In the genomic region with DNA sequence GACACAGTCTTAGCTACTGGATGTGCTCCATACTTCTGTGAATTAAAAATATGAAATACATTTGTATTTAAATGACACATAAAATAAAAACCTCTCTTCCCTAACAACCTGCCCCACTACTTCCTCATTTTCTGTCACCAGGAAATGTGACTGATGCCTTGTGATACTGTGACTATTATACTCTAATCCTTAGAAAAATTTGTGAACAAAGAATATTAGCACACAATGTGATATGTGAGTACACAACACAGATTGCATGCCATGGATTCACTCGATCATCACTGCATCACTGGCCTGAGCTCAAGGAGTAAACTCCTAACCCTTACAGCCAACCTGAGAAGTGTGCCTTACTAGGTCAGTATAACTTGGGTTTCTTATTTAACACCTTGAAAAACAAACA, we compare ENCODE assay signal across 11 cellular contexts.
DNase-seq lines count a peak whose midpoint lies in the region; ATAC-seq and TF ChIP-seq lines count a peak whose summit lies in the region.
"Had no signal": no experiment of that assay in that cellular context is flagged by ENCODE, and none has a peak within 500 bp of the region (broad histone marks: within the 10 kb centered on the region; RNA-seq: fewer than 3 reads in every experiment).

No MANE protein-coding gene starts in this region.

- H3K27me3 Mint-ChIP-seq in glutamatergic neuron (ENCODE audit: unreplicated experiment), result peaks cover 4% of the 10 kb centered on the region
- peaks cover 3% of the 10 kb centered on the region for H3K27me3 Mint-ChIP-seq in activated CD4-positive, alpha-beta memory T cell treated with anti-CD3 and anti-CD28 coated beads, Interleukin-2, amount 10 ng/mL, durations not matched to agents 7 days and 5 days

- ATAC-seq in HCT116 (no peak; the same call in 1 of the 2 replicates), HG02759 (IDR thresholded peaks at IDR 0.05; ENCODE audit: unreplicated experiment) (no peak), GM21381 (IDR thresholded peaks at IDR 0.05; ENCODE audit: unreplicated experiment) (no peak)

- TF ChIP-seq CTCF in HCT116 (IDR thresholded peaks at IDR 0.05 in 2 of 3, conservative IDR thresholded peaks at IDR 0.05 in 1 of 3; ENCODE audit: borderline replicate concordance in 1 of 3, insufficient read depth in 1 of 3, low read depth in 2 of 3, low read length in 2 of 3), result no peak
- TF ChIP-seq CTCF in glutamatergic neuron (IDR thresholded peaks at IDR 0.05; ENCODE audit: partially characterized antibody, unreplicated experiment), result no peak
- TF ChIP-seq CTCF in testis (IDR thresholded peaks at IDR 0.05), result no peak

- H3K4me1 Mint-ChIP-seq in glutamatergic neuron (ENCODE audit: low read depth, unreplicated experiment), result peaks cover 31% of the 10 kb centered on the region
- H3K4me1 Mint-ChIP-seq in activated CD4-positive, alpha-beta memory T cell treated with anti-CD3 and anti-CD28 coated beads, Interleukin-2, amount 10 ng/mL, durations not matched to agents 7 days and 5 days, result peaks cover 30% of the 10 kb centered on the region

- no peak for TF ChIP-seq RAD21 in HCT116 (IDR thresholded peaks at IDR 0.05; ENCODE audit: low read depth)

- H3K4me2 ChIP-seq in HCT116 (ENCODE audit: low read length), result peak overlapping the region; percentile 52; the same call in 1 of the 2 replicates

- POLR2A ChIA-PET in HCT116 (lab: Charles Lee), result no interaction called here
- POLR2A ChIA-PET in activated CD4-positive, alpha-beta memory T cell treated with anti-CD3 and anti-CD28 coated beads, Interleukin-2, amount 10 ng/mL, durations not matched to agents 7 days and 5 days (lab: Charles Lee), result no interaction called here

- peaks cover 45% of the 10 kb centered on the region for H3K4me1 ChIP-seq in ACC112 (ENCODE audit: control insufficient read depth, insufficient read depth, low read length, unreplicated experiment)
- H3K4me1 ChIP-seq in HCT116 (ENCODE audit: control insufficient read depth in 1 of 2, insufficient read depth in 2 of 2, low read length in 2 of 2), result peaks cover 9 to 22% of the 10 kb centered on the region in 2 experiments; a peak in 3 of 4 replicates
- peaks cover 35% of the 10 kb centered on the region for H3K4me1 ChIP-seq in SJCRH30
- H3K4me1 ChIP-seq in testis, result no peaks in the 10 kb centered on the region

- no peaks in the 10 kb centered on the region for H3K36me3 ChIP-seq in ACC112 (ENCODE audit: insufficient read depth, low read length)
- H3K36me3 ChIP-seq in HCT116 (ENCODE audit: control insufficient read depth in 1 of 2, insufficient read depth in 2 of 2, low read length in 2 of 2), result no peaks in the 10 kb centered on the region
- peaks cover 4% of the 10 kb centered on the region; the same call in 1 of the 2 replicates for H3K36me3 ChIP-seq in SJCRH30
- H3K36me3 ChIP-seq in testis (ENCODE audit: low read depth, missing control alignments), result no peaks in the 10 kb centered on the region
- H3K36me3 ChIP-seq: tibial nerve had no signal

- peaks cover 4% of the 10 kb centered on the region for H3K36me3 Mint-ChIP-seq in glutamatergic neuron (ENCODE audit: unreplicated experiment)
- H3K36me3 Mint-ChIP-seq in activated CD4-positive, alpha-beta memory T cell treated with anti-CD3 and anti-CD28 coated beads, Interleukin-2, amount 10 ng/mL, durations not matched to agents 7 days and 5 days (ENCODE audit: low read depth), result no peaks in the 10 kb centered on the region

- no peaks in the 10 kb centered on the region for H3K9me2 ChIP-seq in HCT116 (ENCODE audit: insufficient read depth)

- RAD21 ChIA-PET in HCT116 (lab: Charles Lee; ENCODE audit: low non-redundant PET in 1 of 2, low total read pairs in 2 of 2, uncharacterized antibody in 2 of 2, unreplicated experiment in 2 of 2), result no interaction called here

- 77 to 84% methylated on average over 1 of the region's 1 CpG for WGBS in testis, 2 donors

- CTCF ChIA-PET in HCT116 (lab: Charles Lee), result no interaction called here
- CTCF ChIA-PET in activated CD4-positive, alpha-beta memory T cell treated with anti-CD3 and anti-CD28 coated beads, Interleukin-2, amount 10 ng/mL, durations not matched to agents 7 days and 5 days (lab: Charles Lee), result interaction anchor here (1.0 kb wide), 1 partner anchor 15 kb away, joined by 4 read pairs; no protein-coding TSS in a partner anchor

- DNase-seq in HCT116 (ENCODE audit: low read depth, low spot score) (no peak), SJCRH30 (peak in 1 of 2 experiments; percentile 28), glutamatergic neuron (no peak), testis (no peak)
- no peak for DNase-seq in activated CD4-positive, alpha-beta memory T cell treated with anti-CD3 and anti-CD28 coated beads, Interleukin-2, amount 10 ng/mL, durations not matched to agents 7 days and 5 days
- DNase-seq: activated effector memory CD4-positive, alpha-beta T cell treated with Interleukin-2 at 50 U/mL for 16 hours; cerebellar nuclear complex had no signal

- intact Hi-C loops in HCT116 (cut with micrococcal nuclease), result no loop called here
- intact Hi-C loops in testis (cut with DNase I; ENCODE audit: low total_unique reads), result no loop called here

- no peaks in the 10 kb centered on the region for H4K20me1 ChIP-seq in HCT116 (ENCODE audit: insufficient read depth)

- peaks cover 3% of the 10 kb centered on the region for H3K9me3 Mint-ChIP-seq in glutamatergic neuron (ENCODE audit: unreplicated experiment)
- H3K9me3 Mint-ChIP-seq in activated CD4-positive, alpha-beta memory T cell treated with anti-CD3 and anti-CD28 coated beads, Interleukin-2, amount 10 ng/mL, durations not matched to agents 7 days and 5 days, result no peaks in the 10 kb centered on the region

- H3K9me3 ChIP-seq in HCT116 (ENCODE audit: control insufficient read depth in 1 of 2, insufficient read depth in 1 of 2, low read depth in 1 of 2, low read length in 2 of 2) (no peaks in the 10 kb centered on the region), SJCRH30 (replicated peaks) (no peaks in the 10 kb centered on the region), testis (no peaks in the 10 kb centered on the region)
- H3K9me3 ChIP-seq: tibial nerve had no signal

- no peak for TF ChIP-seq POLR2A in HCT116 (IDR thresholded peaks at IDR 0.05; ENCODE audit: borderline replicate concordance, extremely low read depth, insufficient read depth, insufficient read length)
- TF ChIP-seq POLR2A in testis (IDR thresholded peaks at IDR 0.05), result no peak

- H3K79me2 ChIP-seq in ACC112 (ENCODE audit: control insufficient read depth, insufficient read depth, low read length, unreplicated experiment) (peaks cover 3% of the 10 kb centered on the region), HCT116 (ENCODE audit: insufficient read depth, low read length) (no peaks in the 10 kb centered on the region)

- H3K4me3 Mint-ChIP-seq in glutamatergic neuron (ENCODE audit: unreplicated experiment), result no peak overlapping the region
- H3K4me3 Mint-ChIP-seq in activated CD4-positive, alpha-beta memory T cell treated with anti-CD3 and anti-CD28 coated beads, Interleukin-2, amount 10 ng/mL, durations not matched to agents 7 days and 5 days, result no peak overlapping the region

- peak overlapping the region; percentile 36 for H3K27ac Mint-ChIP-seq in glutamatergic neuron (ENCODE audit: unreplicated experiment)
- no peak overlapping the region for H3K27ac Mint-ChIP-seq in activated CD4-positive, alpha-beta memory T cell treated with anti-CD3 and anti-CD28 coated beads, Interleukin-2, amount 10 ng/mL, durations not matched to agents 7 days and 5 days

- H3K27ac ChIP-seq in ACC112 (ENCODE audit: low read depth, low read length) (peak overlapping the region; percentile 95), HCT116 (ENCODE audit: low read depth, low read length) (no peak overlapping the region), SJCRH30 (peak overlapping the region; percentile 92), testis (no peak overlapping the region)
- H3K27ac ChIP-seq: tibial nerve had no signal

- no peaks in the 10 kb centered on the region for H3K27me3 ChIP-seq in ACC112 (ENCODE audit: insufficient read depth, low read length)
- H3K27me3 ChIP-seq in HCT116 (ENCODE audit: insufficient read depth, low read length), result no peaks in the 10 kb centered on the region
- no peaks in the 10 kb centered on the region for H3K27me3 ChIP-seq in SJCRH30
- no peaks in the 10 kb centered on the region for H3K27me3 ChIP-seq in testis
- H3K27me3 ChIP-seq: tibial nerve had no signal

- no TSS peak for BruUV-seq in HCT116 (replicated peaks; lab: Mats Ljungman, UMichigan)

- H2AFZ ChIP-seq in ACC112 (ENCODE audit: low read length, unreplicated experiment) (no peak overlapping the region), HCT116 (ENCODE audit: low read depth, low read length, poor library complexity, severe bottlenecking) (peak overlapping the region; percentile 69)

- no peak overlapping the region for H3K9ac ChIP-seq in HCT116 (ENCODE audit: low read length)

- no peak overlapping the region; the same call in 1 of the 2 replicates for H3K4me3 ChIP-seq in ACC112 (ENCODE audit: low read depth, low read length)
- H3K4me3 ChIP-seq in HCT116 (replicated peaks in 1 of 2; ENCODE audit: low read depth in 1 of 2, low read length in 2 of 2), result no peak overlapping the region
- no peak overlapping the region for H3K4me3 ChIP-seq in SJCRH30
- no peak overlapping the region for H3K4me3 ChIP-seq in testis
- H3K4me3 ChIP-seq: tibial nerve had no signal

TF ChIP-seq in HCT116, 20 proteins besides CTCF, POLR2A, EP300 and RAD21:
- no peak for TF ChIP-seq EZH2phosphoT487 (IDR thresholded peaks at IDR 0.05; ENCODE audit: borderline replicate concordance)
- TF ChIP-seq EGR1 (IDR thresholded peaks at IDR 0.05; ENCODE audit: low read depth), result no peak
- no peak for TF ChIP-seq SP1 (IDR thresholded peaks at IDR 0.05; ENCODE audit: low read depth)
- TF ChIP-seq FOSL1 (IDR thresholded peaks at IDR 0.05; ENCODE audit: low read depth), result no peak
- TF ChIP-seq ZNF274 (IDR thresholded peaks at IDR 0.05; ENCODE audit: low read depth, low read length), result no peak

Comparison
In these comparisons a context has a peak if more than half of its experiments do, and no peak if none do; other contexts are left out.
1. H3K27ac ChIP-seq: peak in ACC112 (single experiment) and SJCRH30 (single experiment); none in HCT116 (single experiment) and testis (0 of 2).